Comparison of ENCODE assay signal across 7 cellular contexts in genomic region chr14:32127731-32128654, GRCh38. TPM values are rescaled to one million over a fixed set of nuclear protein-coding genes. Genes with fewer than 3 reads are reported as not detected.
A peak's percentile ranks its signal among the peaks of the same experiment; 100 is the strongest.
DNase-seq lines count a peak whose midpoint lies in the region; ATAC-seq and TF ChIP-seq lines count a peak whose summit lies in the region.
"Not testable (repeated sequence)": the region's sequence is repeated elsewhere in the genome, so short reads cannot be mapped to it uniquely, and the experiment has no call there.

No MANE protein-coding gene starts in this region.

- H3K27ac ChIP-seq in PC-3 (ENCODE audit: low read length) (peak overlapping the region; percentile 64; the same call in 1 of the 2 replicates), body of pancreas (peak overlapping the region in 3 of 4 donors; percentile 39 to 64 (median 64)), gastroesophageal sphincter (peak overlapping the region in 3 of 4 donors; percentile 21 to 65 (median 64)), left ventricle myocardium inferior (replicated peaks) (peak overlapping the region; percentile 70), mesenchymal stem cell (ENCODE audit: low read length, poor library complexity, severe bottlenecking) (peak overlapping the region; percentile 82), smooth muscle cell (ENCODE audit: low read depth) (peak overlapping the region; percentile 57)

- TF ChIP-seq CTCF in Caco-2 (IDR thresholded peaks at IDR 0.05; ENCODE audit: insufficient read depth in 1 of 2, low read depth in 1 of 2, low read length in 1 of 2, severe bottlenecking in 1 of 2, unreplicated experiment in 1 of 2); PC-3 (conservative IDR thresholded peaks at IDR 0.05; ENCODE audit: low read depth, low read length); body of pancreas (IDR thresholded peaks at IDR 0.05); gastroesophageal sphincter (IDR thresholded peaks at IDR 0.05); left ventricle myocardium inferior (IDR thresholded peaks at IDR 0.05; ENCODE audit: borderline replicate concordance); smooth muscle cell (IDR thresholded peaks at IDR 0.05; ENCODE audit: borderline replicate concordance, insufficient read depth, poor library complexity, severe bottlenecking): not testable (repeated sequence)

- not testable (repeated sequence) for H2BK15ac ChIP-seq in mesenchymal stem cell (ENCODE audit: low read depth, poor library complexity, severe bottlenecking)

- ATAC-seq in PC-3, body of pancreas, gastroesophageal sphincter: not testable (repeated sequence)

- CTCF ChIA-PET in Caco-2 (lab: Charles Lee); PC-3 (lab: Charles Lee): not testable (repeated sequence)

- H3K36me3 Mint-ChIP-seq in Caco-2 (ENCODE audit: insufficient read depth, unreplicated experiment): peaks cover 74% of the 10 kb centered on the region

- H3F3A ChIP-seq in PC-3 (ENCODE audit: low read length, unreplicated experiment); smooth muscle cell (ENCODE audit: low read depth): not testable (repeated sequence)

- H2BK120ac ChIP-seq in mesenchymal stem cell (ENCODE audit: low read depth, low read length): not testable (repeated sequence)

- H2AFZ ChIP-seq in PC-3 (ENCODE audit: low read length); mesenchymal stem cell (ENCODE audit: low read depth, low read length); smooth muscle cell (ENCODE audit: low read depth): not testable (repeated sequence)

- DNase-seq in Caco-2: peak; percentile 10 to 55
- DNase-seq in PC-3; body of pancreas; mesenchymal stem cell; smooth muscle cell (lab: John Stamatoyannopoulos, UW; ENCODE audit: unreplicated experiment): not testable (repeated sequence)
- DNase-seq in left ventricle myocardium inferior: peak; percentile 22

- H3K14ac ChIP-seq in mesenchymal stem cell (ENCODE audit: low read length in 2 of 2): not testable (repeated sequence)

- not testable (repeated sequence) for H3K36me3 ChIP-seq in Caco-2 (ENCODE audit: control insufficient read depth, insufficient read depth, low read length); body of pancreas (replicated peaks in 1 of 2; ENCODE audit: insufficient read depth in 1 of 2, low read depth in 2 of 2); smooth muscle cell (ENCODE audit: low read depth)
- H3K36me3 ChIP-seq in PC-3 (ENCODE audit: low read depth, low read length) (peaks cover 19% of the 10 kb centered on the region), gastroesophageal sphincter (peaks cover 0 to 21% of the 10 kb centered on the region in 2 donors), left ventricle myocardium inferior (peaks cover 25% of the 10 kb centered on the region), mesenchymal stem cell (ENCODE audit: control insufficient read depth in 1 of 2, insufficient read depth in 2 of 2, low read depth in 1 of 2, low read length in 2 of 2) (peaks cover 12 to 13% of the 10 kb centered on the region in 2 experiments)

- H3K4me3 Mint-ChIP-seq in Caco-2 (ENCODE audit: unreplicated experiment): not testable (repeated sequence)

- H4K91ac ChIP-seq in mesenchymal stem cell (ENCODE audit: low read length): not testable (repeated sequence)

- not testable (repeated sequence) for H3K9me2 ChIP-seq in PC-3 (replicated peaks; ENCODE audit: low read length)

- H3K79me1 ChIP-seq in mesenchymal stem cell (replicated peaks; ENCODE audit: low read length, poor library complexity, severe bottlenecking): not testable (repeated sequence)

- not testable (repeated sequence) for H3K18ac ChIP-seq in mesenchymal stem cell (ENCODE audit: low read depth in 1 of 2, low read length in 2 of 2)

- not testable (repeated sequence) for H4K20me1 ChIP-seq in PC-3 (ENCODE audit: low read length)
- peaks cover 79% of the 10 kb centered on the region for H4K20me1 ChIP-seq in smooth muscle cell (ENCODE audit: low read depth)

- H2BK12ac ChIP-seq in mesenchymal stem cell (ENCODE audit: low read length in 2 of 2): not testable (repeated sequence)

- peaks cover 14% of the 10 kb centered on the region for H3K4me1 ChIP-seq in Caco-2
- peaks cover 17% of the 10 kb centered on the region for H3K4me1 ChIP-seq in PC-3 (ENCODE audit: insufficient read depth, low read length)
- H3K4me1 ChIP-seq in body of pancreas: peaks cover 15% of the 10 kb centered on the region
- H3K4me1 ChIP-seq in gastroesophageal sphincter: peaks cover 0 to 48% (median 11%) of the 10 kb centered on the region in 3 donors
- peaks cover 62% of the 10 kb centered on the region for H3K4me1 ChIP-seq in left ventricle myocardium inferior
- H3K4me1 ChIP-seq in mesenchymal stem cell (ENCODE audit: control insufficient read depth, insufficient read depth, low read depth, low read length); smooth muscle cell (ENCODE audit: low read depth): not testable (repeated sequence)

- not testable (repeated sequence) for H3K9ac ChIP-seq in PC-3 (ENCODE audit: low read length); mesenchymal stem cell (ENCODE audit: low read length); smooth muscle cell (ENCODE audit: low read depth)

- H3K27me3 ChIP-seq in Caco-2 (replicated peaks; ENCODE audit: control insufficient read depth, insufficient read depth, low read length); PC-3 (ENCODE audit: low read length); body of pancreas; gastroesophageal sphincter; left ventricle myocardium inferior (ENCODE audit: low read depth); mesenchymal stem cell (ENCODE audit: control insufficient read depth in 1 of 2, insufficient read depth in 1 of 2, low read length in 2 of 2); smooth muscle cell (ENCODE audit: low read depth): not testable (repeated sequence)

- not testable (repeated sequence) for H3K4ac ChIP-seq in mesenchymal stem cell (ENCODE audit: low read depth in 1 of 2, low read length in 2 of 2)

- not testable (repeated sequence) for TF ChIP-seq POLR2A in body of pancreas (IDR thresholded peaks at IDR 0.05); gastroesophageal sphincter (IDR thresholded peaks at IDR 0.05)

- POLR2A ChIA-PET in Caco-2 (lab: Charles Lee); PC-3 (lab: Charles Lee; ENCODE audit: unreplicated experiment): not testable (repeated sequence)

- not testable (repeated sequence) for H3K4me2 ChIP-seq in PC-3 (ENCODE audit: low read length); mesenchymal stem cell (ENCODE audit: low read length, poor library complexity, severe bottlenecking); smooth muscle cell

- not testable (repeated sequence) for H3K4me3 ChIP-seq in Caco-2 (ENCODE audit: low read depth, low read length); PC-3 (ENCODE audit: low read length); body of pancreas; gastroesophageal sphincter; mesenchymal stem cell (ENCODE audit: insufficient read depth in 1 of 2, low read depth in 1 of 2, low read length in 2 of 2); smooth muscle cell
- peak overlapping the region; percentile 22 for H3K4me3 ChIP-seq in left ventricle myocardium inferior

- not testable (repeated sequence) for TF ChIP-seq EP300 in gastroesophageal sphincter (IDR thresholded peaks at IDR 0.05)

- BruUV-seq in Caco-2 (replicated peaks; lab: Mats Ljungman, UMichigan); PC-3 (replicated peaks; lab: Mats Ljungman, UMichigan): not testable (repeated sequence)

- H3K27me3 Mint-ChIP-seq in Caco-2 (ENCODE audit: insufficient read depth, unreplicated experiment): not testable (repeated sequence)

- not testable (repeated sequence) for H4K8ac ChIP-seq in mesenchymal stem cell (ENCODE audit: low read length)

- peaks cover 16% of the 10 kb centered on the region for H3K9me3 Mint-ChIP-seq in Caco-2 (ENCODE audit: unreplicated experiment)

- not testable (repeated sequence) for H2AK5ac ChIP-seq in mesenchymal stem cell (ENCODE audit: low read length, severe bottlenecking)

- H3K27ac Mint-ChIP-seq in Caco-2 (ENCODE audit: unreplicated experiment): not testable (repeated sequence)

- not testable (repeated sequence) for H3K9me3 ChIP-seq in Caco-2; PC-3 (ENCODE audit: low read length); body of pancreas; gastroesophageal sphincter; mesenchymal stem cell (ENCODE audit: control insufficient read depth, low read length); smooth muscle cell (replicated peaks; ENCODE audit: low read depth)
- H3K9me3 ChIP-seq in left ventricle myocardium inferior (replicated peaks): peaks cover 14% of the 10 kb centered on the region

- H3K79me2 ChIP-seq in PC-3 (ENCODE audit: low read length): peaks cover 51% of the 10 kb centered on the region
- H3K79me2 ChIP-seq in smooth muscle cell (ENCODE audit: low read depth): peaks cover 88% of the 10 kb centered on the region

- not testable (repeated sequence) for H2BK5ac ChIP-seq in mesenchymal stem cell (ENCODE audit: low read depth, low read length, poor library complexity, severe bottlenecking)

- intact Hi-C loops in Caco-2 (cut with micrococcal nuclease; ENCODE audit: unreplicated experiment); body of pancreas (cut with DNase I); left ventricle myocardium inferior (cut with micrococcal nuclease): not testable (repeated sequence)
- intact Hi-C loops in PC-3 (cut with micrococcal nuclease): loop anchor here (2.0 kb wide), 1 partner anchor 25 kb away; no protein-coding TSS in a partner anchor

- H3K23ac ChIP-seq in mesenchymal stem cell (ENCODE audit: low read length in 2 of 2): not testable (repeated sequence)

- peaks cover 22% of the 10 kb centered on the region for H3K4me1 Mint-ChIP-seq in Caco-2 (ENCODE audit: low read depth, unreplicated experiment)

- WGBS in body of pancreas, 2 donors: 96 to 97% methylated on average over 25 to 53 of the region's 57 CpGs
- 86 to 93% methylated on average over 10 to 11 of the region's 57 CpGs for WGBS in gastroesophageal sphincter (ENCODE audit: low coverage in 1 of 2), 2 donors
- WGBS in mesenchymal stem cell: 97% methylated on average over 54 of the region's 57 CpGs
- 98% methylated on average over 56 of the region's 57 CpGs for WGBS in smooth muscle cell (ENCODE audit: low lambda C conversion rate)

RNA-seq across cellular contexts. Expression of gene ARHGAP5, which starts 50.9 kb away (rescaled TPM):
- total RNA-seq in Caco-2 (2022) (146 and 165 TPM in 2 replicates), PC-3 (2014; rRNA removed) (46.4 and 62.1 TPM in 2 replicates), body of pancreas (10 to 100 TPM; 52.7 to 58.4 TPM), gastroesophageal sphincter (100 to 1,000 TPM; 196 to 265 (median 239) TPM), left ventricle myocardium inferior (238 TPM), smooth muscle cell (217 and 298 TPM in 2 replicates)
- polyA plus RNA-seq in mesenchymal stem cell (2013, experiment 1 of 2): 40.4 TPM
- polyA plus RNA-seq in mesenchymal stem cell (2013, experiment 2 of 2): 42.2 TPM
- 24.1 and 24.9 TPM in 2 replicates for polyA plus RNA-seq in smooth muscle cell
